Comparison of ENCODE assay signal across 26 cellular contexts in genomic region chr6:17606606-17607005, GRCh38.
"Had no signal": no experiment of that assay in that cellular context is flagged by ENCODE, and none has a peak within 500 bp of the region (broad histone marks: within the 10 kb centered on the region; RNA-seq: fewer than 3 reads in every experiment).

No MANE protein-coding gene starts in this region.

- H2AFZ ChIP-seq: parathyroid adenoma had no signal

- H3K4me1 ChIP-seq: parathyroid adenoma had no signal

- H3K27me3 ChIP-seq: foreskin keratinocyte, spleen, stomach, transverse colon had no signal

- ATAC-seq: foreskin keratinocyte; psoas muscle; sciatic nerve; stimulated activated naive B cell treated with anti-CD40 and anti-IgM and Interleukin-4, amounts not matched to agents 10 μg/mL and 1 μg/mL and 100 μg/mL, for 72 hours had no signal

- H3K27ac Mint-ChIP-seq: endodermal cell; stimulated activated naive B cell treated with anti-CD40 and anti-IgM and Interleukin-4, amounts not matched to agents 10 μg/mL and 1 μg/mL and 100 μg/mL, for 72 hours had no signal

- H3K9me3 ChIP-seq: left ventricle myocardium inferior, psoas muscle, spleen, stomach, thoracic aorta, transverse colon had no signal

- H3K4me3 Mint-ChIP-seq: endodermal cell; naive B cell; stimulated activated naive B cell treated with anti-CD40 and anti-IgM and Interleukin-4, amounts not matched to agents 10 μg/mL and 1 μg/mL and 100 μg/mL, for 72 hours had no signal

- H3K4me3 ChIP-seq: coronary artery, left ventricle myocardium inferior, lung, psoas muscle, spleen, stomach, thoracic aorta, transverse colon had no signal

- H3K27ac ChIP-seq: coronary artery, foreskin keratinocyte, left ventricle myocardium inferior, parathyroid adenoma, psoas muscle, spleen, stomach, thoracic aorta, transverse colon had no signal

- DNase-seq: effector CD4-positive, alpha-beta T cell; endodermal cell; erythroblast; foreskin keratinocyte; immature natural killer cell; left ventricle myocardium inferior; mesendoderm; naive B cell; occipital lobe; psoas muscle; retina; spleen; stimulated activated CD4-positive, alpha-beta T cell treated with anti-CD3 and anti-CD28 coated beads, Interleukin-15, amount 100 ng/mL, for 24 hours; stimulated activated CD4-positive, alpha-beta T cell treated with anti-CD3 and anti-CD28 coated beads, Interleukin-1b, Interleukin-23, amount 100 ng/mL, for 48 hours; stimulated activated CD4-positive, alpha-beta T cell treated with anti-CD3 and anti-CD28 coated beads, Interleukin-4, amount 100 ng/mL, for 24 hours; stimulated activated naive B cell treated with anti-CD40 and anti-IgM and Interleukin-4, amounts not matched to agents 10 μg/mL and 1 μg/mL and 100 μg/mL, for 72 hours; stomach; substantia nigra; transverse colon had no signal

- H3K79me2 ChIP-seq: parathyroid adenoma had no signal

- H3K9me3 Mint-ChIP-seq: endodermal cell; immature natural killer cell; naive B cell; stimulated activated naive B cell treated with anti-CD40 and anti-IgM and Interleukin-4, amounts not matched to agents 10 μg/mL and 1 μg/mL and 100 μg/mL, for 72 hours had no signal

- FAIRE-seq: endothelial cell of umbilical vein, keratinocyte had no signal

- H3K27me3 Mint-ChIP-seq: naive B cell; stimulated activated naive B cell treated with anti-CD40 and anti-IgM and Interleukin-4, amounts not matched to agents 10 μg/mL and 1 μg/mL and 100 μg/mL, for 72 hours had no signal

- H3K9ac ChIP-seq: parathyroid adenoma had no signal
